20 cellular contexts compared by ENCODE assay signal in genomic region chr6:143339223-143339622, GRCh38.
DNase-seq lines count a peak whose midpoint lies in the region; ATAC-seq, FAIRE-seq and TF ChIP-seq lines count a peak whose summit lies in the region.
"Had no signal": no experiment of that assay in that cellular context is flagged by ENCODE, and none has a peak within 500 bp of the region (broad histone marks: within the 10 kb centered on the region; RNA-seq: fewer than 3 reads in every experiment).

No MANE protein-coding gene starts in this region.

- POLR2A ChIA-PET in activated CD4-positive, alpha-beta T cell treated with anti-CD3 and anti-CD28 coated beads, Interleukin-2, amount 10 ng/mL, durations not matched to agents 7 days and 5 days (lab: Charles Lee): no interaction called here
- POLR2A ChIA-PET in K562 (lab: Yijun Ruan, JAX): no interaction called here

- H3K9me1 ChIP-seq in K562 (ENCODE audit: control insufficient read depth, insufficient read depth, low read length): no peaks in the 10 kb centered on the region

- no peak for TF ChIP-seq RAD21 in K562 (CRISPR knock-in tag; conservative IDR thresholded peaks at IDR 0.05 in 1 of 2, IDR thresholded peaks at IDR 0.05 in 1 of 2)

- no peak overlapping the region for H3K27ac ChIP-seq in K562 (ENCODE audit: extremely low read depth, low read depth, low read length)
- H3K27ac ChIP-seq in esophagus squamous epithelium: peak overlapping the region; percentile 31 to 70 (median 38)
- no peak overlapping the region for H3K27ac ChIP-seq in uterus
- H3K27ac ChIP-seq: 22Rv1, C4-2B, PC-9 had no signal

- no peaks in the 10 kb centered on the region for H3K9me3 Mint-ChIP-seq in activated CD4-positive, alpha-beta T cell treated with anti-CD3 and anti-CD28 coated beads, Interleukin-2, amount 10 ng/mL, durations not matched to agents 7 days and 5 days
- no peaks in the 10 kb centered on the region for H3K9me3 Mint-ChIP-seq in activated CD4-positive, alpha-beta T cell treated with anti-CD3 and anti-CD28 coated beads, Interleukin-2, amount 10 ng/mL, durations not matched to agents 24 days and 14 days
- H3K9me3 Mint-ChIP-seq in type B pancreatic cell: no peaks in the 10 kb centered on the region
- peaks cover 0 to 9% of the 10 kb centered on the region in 2 donors for H3K9me3 Mint-ChIP-seq in stimulated activated naive CD8-positive, alpha-beta T cell treated with anti-CD3 and anti-CD28 coated beads, Interleukin-15, amount 100 ng/mL, for 72 hours

- peaks cover 2% of the 10 kb centered on the region for H3K4me1 Mint-ChIP-seq in activated CD4-positive, alpha-beta T cell treated with anti-CD3 and anti-CD28 coated beads, Interleukin-2, amount 10 ng/mL, durations not matched to agents 7 days and 5 days
- peaks cover 5% of the 10 kb centered on the region for H3K4me1 Mint-ChIP-seq in activated CD4-positive, alpha-beta T cell treated with anti-CD3 and anti-CD28 coated beads, Interleukin-2, amount 10 ng/mL, durations not matched to agents 24 days and 14 days
- H3K4me1 Mint-ChIP-seq in type B pancreatic cell (ENCODE audit: unreplicated experiment): no peaks in the 10 kb centered on the region
- peaks cover 6% of the 10 kb centered on the region for H3K4me1 Mint-ChIP-seq in stimulated activated naive CD8-positive, alpha-beta T cell treated with anti-CD3 and anti-CD28 coated beads, Interleukin-15, amount 100 ng/mL, for 72 hours

- no peak overlapping the region for H3K9ac ChIP-seq in K562 (ENCODE audit: insufficient read depth in 1 of 2, low read depth in 2 of 2, low read length in 2 of 2)

- H3K36me3 ChIP-seq in K562 (ENCODE audit: control insufficient read depth, insufficient read depth, low read length): peaks cover 2% of the 10 kb centered on the region; the same call in 2 of the 3 replicates
- no peaks in the 10 kb centered on the region for H3K36me3 ChIP-seq in esophagus squamous epithelium
- H3K36me3 ChIP-seq in uterus: no peaks in the 10 kb centered on the region

- H2AFZ ChIP-seq in K562 (ENCODE audit: low read depth, low read length): no peak overlapping the region
- H2AFZ ChIP-seq: PC-9 had no signal

- TF ChIP-seq POLR2A in K562 (conservative IDR thresholded peaks at IDR 0.05) (no peak), esophagus squamous epithelium (IDR thresholded peaks at IDR 0.05) (no peak), uterus (IDR thresholded peaks at IDR 0.05) (no peak)

- no peaks in the 10 kb centered on the region for H4K20me1 ChIP-seq in K562 (replicated peaks; ENCODE audit: control insufficient read depth, insufficient read depth, low read length)

- no peaks in the 10 kb centered on the region for H3K79me2 ChIP-seq in K562 (ENCODE audit: control insufficient read depth, insufficient read depth, low read length)

- no peaks in the 10 kb centered on the region for H3K27me3 Mint-ChIP-seq in activated CD4-positive, alpha-beta T cell treated with anti-CD3 and anti-CD28 coated beads, Interleukin-2, amount 10 ng/mL, durations not matched to agents 7 days and 5 days
- no peaks in the 10 kb centered on the region for H3K27me3 Mint-ChIP-seq in activated CD4-positive, alpha-beta T cell treated with anti-CD3 and anti-CD28 coated beads, Interleukin-2, amount 10 ng/mL, durations not matched to agents 24 days and 14 days
- H3K27me3 Mint-ChIP-seq in type B pancreatic cell: no peaks in the 10 kb centered on the region
- no peaks in the 10 kb centered on the region for H3K27me3 Mint-ChIP-seq in stimulated activated naive CD8-positive, alpha-beta T cell treated with anti-CD3 and anti-CD28 coated beads, Interleukin-15, amount 100 ng/mL, for 72 hours

- H3K4me3 Mint-ChIP-seq in activated CD4-positive, alpha-beta T cell treated with anti-CD3 and anti-CD28 coated beads, Interleukin-2, amount 10 ng/mL, durations not matched to agents 7 days and 5 days: no peak overlapping the region
- no peak overlapping the region for H3K4me3 Mint-ChIP-seq in activated CD4-positive, alpha-beta T cell treated with anti-CD3 and anti-CD28 coated beads, Interleukin-2, amount 10 ng/mL, durations not matched to agents 24 days and 14 days
- H3K4me3 Mint-ChIP-seq in type B pancreatic cell: peak overlapping the region; percentile 2
- H3K4me3 Mint-ChIP-seq in stimulated activated naive CD8-positive, alpha-beta T cell treated with anti-CD3 and anti-CD28 coated beads, Interleukin-15, amount 100 ng/mL, for 72 hours: no peak overlapping the region

- CTCF ChIA-PET in activated CD4-positive, alpha-beta T cell treated with anti-CD3 and anti-CD28 coated beads, Interleukin-2, amount 10 ng/mL, durations not matched to agents 7 days and 5 days (lab: Charles Lee): interaction anchor here (0.8 kb wide), 1 partner anchor 88 kb away, joined by 4 read pairs; no protein-coding TSS in a partner anchor
- CTCF ChIA-PET in K562 (lab: Yijun Ruan, JAX; ENCODE audit: low intra/inter-chr PET ratio): no interaction called here

- H3K36me3 Mint-ChIP-seq in activated CD4-positive, alpha-beta T cell treated with anti-CD3 and anti-CD28 coated beads, Interleukin-2, amount 10 ng/mL, durations not matched to agents 7 days and 5 days (ENCODE audit: low read depth): no peaks in the 10 kb centered on the region
- H3K36me3 Mint-ChIP-seq in activated CD4-positive, alpha-beta T cell treated with anti-CD3 and anti-CD28 coated beads, Interleukin-2, amount 10 ng/mL, durations not matched to agents 24 days and 14 days (ENCODE audit: low read depth): no peaks in the 10 kb centered on the region
- peaks cover 13% of the 10 kb centered on the region for H3K36me3 Mint-ChIP-seq in type B pancreatic cell

- TF ChIP-seq EP300 in K562 (IDR thresholded peaks at IDR 0.05; ENCODE audit: low read length): no peak

- TF ChIP-seq CTCF in K562 (IDR thresholded peaks at IDR 0.05 in 2 of 3, conservative IDR thresholded peaks at IDR 0.05 in 1 of 3; ENCODE audit: insufficient read depth in 2 of 3, low read depth in 1 of 3, low read length in 3 of 3) (no peak), esophagus squamous epithelium (IDR thresholded peaks at IDR 0.05) (no peak), type B pancreatic cell (conservative IDR thresholded peaks at IDR 0.05) (no peak), uterus (IDR thresholded peaks at IDR 0.05) (no peak)

- DNase-seq in activated CD4-positive, alpha-beta T cell treated with anti-CD3 and anti-CD28 coated beads, Interleukin-2, amount 10 ng/mL, durations not matched to agents 7 days and 5 days: no peak
- no peak for DNase-seq in activated CD4-positive, alpha-beta T cell treated with anti-CD3 and anti-CD28 coated beads, Interleukin-2, amount 10 ng/mL, durations not matched to agents 24 days and 14 days
- DNase-seq in K562 (ENCODE audit: extremely low read depth in 1 of 4, low spot score in 3 of 4) (no peak), esophagus squamous epithelium (lab: John Stamatoyannopoulos, UW) (no peak), type B pancreatic cell (ENCODE audit: extremely low spot score, unreplicated experiment) (no peak), cerebellar nuclear complex (lab: John Stamatoyannopoulos, UW) (no peak), uterus (no peak)
- DNase-seq in stimulated activated naive CD8-positive, alpha-beta T cell treated with anti-CD3 and anti-CD28 coated beads, Interleukin-15, amount 100 ng/mL, for 72 hours: no peak
- DNase-seq: AML-193, DMS79 treated with DMSO at 0.1 percent for 48 hours, H7, KG1, NCI-H1417 treated with DMSO at 0.1 percent for 48 hours, NCI-H187 treated with DMSO at 0.1 percent for 48 hours, NCI-H226, NCI-H524 treated with DMSO at 0.1 percent for 48 hours, PC-9 had no signal

- H3K9me3 ChIP-seq in K562 (replicated peaks; ENCODE audit: control insufficient read depth, insufficient read depth, low read depth, low read length) (no peaks in the 10 kb centered on the region), esophagus squamous epithelium (no peaks in the 10 kb centered on the region), uterus (no peaks in the 10 kb centered on the region)

- intact Hi-C loops in activated CD4-positive, alpha-beta T cell treated with anti-CD3 and anti-CD28 coated beads, Interleukin-2, amount 10 ng/mL, durations not matched to agents 24 days and 14 days (cut with micrococcal nuclease): no loop called here
- intact Hi-C loops in K562 (cut with micrococcal nuclease): no loop called here
- intact Hi-C loops in esophagus squamous epithelium (cut with DNase I): no loop called here
- intact Hi-C loops in uterus (cut with DNase I; ENCODE audit: low total_unique reads): no loop called here

- ATAC-seq in K562: no peak
- no peak for ATAC-seq in stimulated activated naive CD8-positive, alpha-beta T cell treated with anti-CD3 and anti-CD28 coated beads, Interleukin-15, amount 100 ng/mL, for 72 hours

- H3K27ac Mint-ChIP-seq in activated CD4-positive, alpha-beta T cell treated with anti-CD3 and anti-CD28 coated beads, Interleukin-2, amount 10 ng/mL, durations not matched to agents 7 days and 5 days: peak overlapping the region; percentile 10
- no peak overlapping the region for H3K27ac Mint-ChIP-seq in activated CD4-positive, alpha-beta T cell treated with anti-CD3 and anti-CD28 coated beads, Interleukin-2, amount 10 ng/mL, durations not matched to agents 24 days and 14 days
- peak overlapping the region; percentile 76 for H3K27ac Mint-ChIP-seq in type B pancreatic cell
- H3K27ac Mint-ChIP-seq in stimulated activated naive CD8-positive, alpha-beta T cell treated with anti-CD3 and anti-CD28 coated beads, Interleukin-15, amount 100 ng/mL, for 72 hours: no peak overlapping the region

- FAIRE-seq in K562 (lab: Jason Lieb, UNC): no peak
- FAIRE-seq: G401.6 had no signal

- in situ Hi-C loops in K562 (cut with MboI): no loop called here

- H3K4me3 ChIP-seq in K562 (no peak overlapping the region), esophagus squamous epithelium (no peak overlapping the region), uterus (no peak overlapping the region)
- H3K4me3 ChIP-seq: PC-9 had no signal

- H3K4me2 ChIP-seq in K562 (ENCODE audit: insufficient read depth, low read length): no peak overlapping the region
- H3K4me2 ChIP-seq: PC-9 had no signal

- peaks cover 3 to 6% of the 10 kb centered on the region in 2 experiments; a peak in 3 of 5 replicates for H3K27me3 ChIP-seq in K562 (ENCODE audit: control insufficient read depth in 2 of 2, insufficient read depth in 2 of 2, low read length in 2 of 2)
- no peaks in the 10 kb centered on the region for H3K27me3 ChIP-seq in esophagus squamous epithelium
- H3K27me3 ChIP-seq in uterus: no peaks in the 10 kb centered on the region

- H3K4me1 ChIP-seq in K562 (replicated peaks in 1 of 2; ENCODE audit: control insufficient read depth in 2 of 2, insufficient read depth in 2 of 2, low read length in 2 of 2) (no peaks in the 10 kb centered on the region), esophagus squamous epithelium (peaks cover 0 to 29% (median 9%) of the 10 kb centered on the region in 3 donors), uterus (no peaks in the 10 kb centered on the region)

- BruUV-seq in K562 (replicated peaks; lab: Mats Ljungman, UMichigan): no TSS peak

TF ChIP-seq in K562, 482 proteins besides CTCF, POLR2A, EP300 and RAD21 (continues in another document):
- TF ChIP-seq, protein P1, sequence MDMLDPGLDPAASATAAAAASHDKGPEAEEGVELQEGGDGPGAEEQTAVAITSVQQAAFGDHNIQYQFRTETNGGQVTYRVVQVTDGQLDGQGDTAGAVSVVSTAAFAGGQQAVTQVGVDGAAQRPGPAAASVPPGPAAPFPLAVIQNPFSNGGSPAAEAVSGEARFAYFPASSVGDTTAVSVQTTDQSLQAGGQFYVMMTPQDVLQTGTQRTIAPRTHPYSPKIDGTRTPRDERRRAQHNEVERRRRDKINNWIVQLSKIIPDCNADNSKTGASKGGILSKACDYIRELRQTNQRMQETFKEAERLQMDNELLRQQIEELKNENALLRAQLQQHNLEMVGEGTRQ (CRISPR knock-in tag; IDR thresholded peaks at IDR 0.05): no peak

Comparison
In these comparisons a context has a peak if more than half of its experiments do, and no peak if none do; other contexts are left out.
1. H3K27ac Mint-ChIP-seq: peak in activated CD4-positive, alpha-beta T cell treated with anti-CD3 and anti-CD28 coated beads, Interleukin-2, amount 10 ng/mL, durations not matched to agents 7 days and 5 days (single experiment) and type B pancreatic cell (single experiment); none in activated CD4-positive, alpha-beta T cell treated with anti-CD3 and anti-CD28 coated beads, Interleukin-2, amount 10 ng/mL, durations not matched to agents 24 days and 14 days (single experiment) and stimulated activated naive CD8-positive, alpha-beta T cell treated with anti-CD3 and anti-CD28 coated beads, Interleukin-15, amount 100 ng/mL, for 72 hours (0 of 2).
2. H3K27ac ChIP-seq: peak in esophagus squamous epithelium (4 of 4); none in K562 (single experiment) and uterus (0 of 2).